Comparison of ENCODE assay signal across 8 cellular contexts in the genomic region with DNA sequence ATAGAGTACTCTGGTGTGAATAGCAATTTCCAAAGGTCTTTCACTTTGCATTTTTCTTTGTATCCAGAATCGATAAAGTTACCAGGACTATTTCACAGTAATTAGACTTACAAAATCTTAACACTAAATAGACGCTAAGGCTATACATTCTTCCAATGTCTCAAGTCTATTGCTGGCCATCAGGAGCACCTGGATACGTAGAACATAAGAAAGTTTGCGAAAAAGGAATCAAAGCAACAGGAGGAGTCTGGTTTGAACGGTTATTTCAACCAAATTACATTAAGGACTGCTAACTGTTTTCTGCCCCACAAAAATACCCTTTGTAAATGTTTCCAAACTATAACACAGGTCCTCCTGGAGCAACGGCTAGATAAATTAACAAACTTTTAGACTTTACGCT. TPM values are rescaled to one million over a fixed set of nuclear protein-coding genes. Genes with fewer than 3 reads are reported as not detected.
DNase-seq lines count a peak whose midpoint lies in the region; ATAC-seq and TF ChIP-seq lines count a peak whose summit lies in the region.

No MANE protein-coding gene starts in this region.

- H3K27ac ChIP-seq in right cardiac atrium (ENCODE audit: low read length), result no peak overlapping the region

- H3K4me1 ChIP-seq in right cardiac atrium (ENCODE audit: control insufficient read depth, insufficient read depth, low read length), result peaks cover 3% of the 10 kb centered on the region

- H3K4me3 Mint-ChIP-seq in WTC11, result peak overlapping the region; percentile 99
- peak overlapping the region; percentile 88 to 99 for H3K4me3 Mint-ChIP-seq in stimulated activated naive CD8-positive, alpha-beta T cell treated with anti-CD3 and anti-CD28 coated beads, Interleukin-15, amount 100 ng/mL, for 72 hours

- peak overlapping the region; percentile 78 for H3K4me3 ChIP-seq in right cardiac atrium (ENCODE audit: low read length)

- CTCF ChIA-PET in WTC11 (lab: Charles Lee), result interaction anchor here (1.5 to 1.7 kb wide), 2 partner anchors 13 to 46 kb away, joined by 9 to 11 read pairs; no protein-coding TSS in a partner anchor

- H3K27me3 ChIP-seq in right cardiac atrium (ENCODE audit: control insufficient read depth, insufficient read depth), result no peaks in the 10 kb centered on the region

- no peak for TF ChIP-seq CTCF in WTC11 (IDR thresholded peaks at IDR 0.05)

- H3K36me3 Mint-ChIP-seq in WTC11, result peaks cover 25% of the 10 kb centered on the region

- WGBS in right cardiac atrium, result 61% methylated on average over 7 of the region's 7 CpGs

- H3K4me1 Mint-ChIP-seq in WTC11, result peaks cover 45% of the 10 kb centered on the region
- peaks cover 46% of the 10 kb centered on the region for H3K4me1 Mint-ChIP-seq in stimulated activated naive CD8-positive, alpha-beta T cell treated with anti-CD3 and anti-CD28 coated beads, Interleukin-15, amount 100 ng/mL, for 72 hours

- peak overlapping the region; percentile 100 for H3K27ac Mint-ChIP-seq in WTC11
- H3K27ac Mint-ChIP-seq in stimulated activated naive CD8-positive, alpha-beta T cell treated with anti-CD3 and anti-CD28 coated beads, Interleukin-15, amount 100 ng/mL, for 72 hours, result peak overlapping the region; percentile 100

- H3K9me3 Mint-ChIP-seq in WTC11, result no peaks in the 10 kb centered on the region
- H3K9me3 Mint-ChIP-seq in stimulated activated naive CD8-positive, alpha-beta T cell treated with anti-CD3 and anti-CD28 coated beads, Interleukin-15, amount 100 ng/mL, for 72 hours, result no peaks in the 10 kb centered on the region

- DNase-seq in NCI-H510A treated with DMSO at 0.1 percent for 48 hours (lab: John Stamatoyannopoulos, UW) (peak; percentile 84), NCI-H510A (lab: John Stamatoyannopoulos, UW) (no peak), WTC11 (ENCODE audit: low spot score) (no peak), right cardiac atrium (no peak), AG08395 (ENCODE audit: low spot score) (no peak), NCI-H524 (lab: John Stamatoyannopoulos, UW) (no peak), SW 1271 (lab: John Stamatoyannopoulos, UW) (no peak)
- no peak for DNase-seq in stimulated activated naive CD8-positive, alpha-beta T cell treated with anti-CD3 and anti-CD28 coated beads, Interleukin-15, amount 100 ng/mL, for 72 hours

- H3K9me3 ChIP-seq in right cardiac atrium (ENCODE audit: control insufficient read depth, low read length), result no peaks in the 10 kb centered on the region

- POLR2A ChIA-PET in WTC11 (lab: Charles Lee), result interaction anchor here (1.6 to 1.7 kb wide), 3 partner anchors 8 to 53 kb away, joined by 4 to 14 read pairs (median 10); a partner anchor contains a TSS

- intact Hi-C loops in right cardiac atrium (cut with DNase I), result loop anchor here in 2 of 4 donors (5.0 to 10.0 kb wide), 2 partner anchors 46 to 51 kb away; a partner anchor contains a TSS

- peaks cover 8% of the 10 kb centered on the region for H3K27me3 Mint-ChIP-seq in WTC11 (ENCODE audit: low read depth)
- H3K27me3 Mint-ChIP-seq in stimulated activated naive CD8-positive, alpha-beta T cell treated with anti-CD3 and anti-CD28 coated beads, Interleukin-15, amount 100 ng/mL, for 72 hours, result no peaks in the 10 kb centered on the region

- no peak for ATAC-seq in WTC11
- no peak for ATAC-seq in right cardiac atrium
- ATAC-seq in stimulated activated naive CD8-positive, alpha-beta T cell treated with anti-CD3 and anti-CD28 coated beads, Interleukin-15, amount 100 ng/mL, for 72 hours, result no peak

TF ChIP-seq in WTC11, 78 proteins besides CTCF, POLR2A, EP300 and RAD21 (continues in another document):
- TF ChIP-seq ZNF671 (CRISPR knock-in tag; IDR thresholded peaks at IDR 0.05) (no peak), ELF4 (CRISPR knock-in tag; IDR thresholded peaks at IDR 0.05; ENCODE audit: low read depth) (no peak), ETV6 (CRISPR knock-in tag; IDR thresholded peaks at IDR 0.05) (no peak), TEAD1 (CRISPR knock-in tag; IDR thresholded peaks at IDR 0.05) (no peak), ATF1 (CRISPR knock-in tag; IDR thresholded peaks at IDR 0.05) (no peak), ZNF219 (CRISPR knock-in tag; IDR thresholded peaks at IDR 0.05; ENCODE audit: borderline replicate concordance) (no peak), RORB (CRISPR knock-in tag; IDR thresholded peaks at IDR 0.05) (no peak), NFATC4 (CRISPR knock-in tag; IDR thresholded peaks at IDR 0.05) (no peak)
- TF ChIP-seq, protein P1, sequence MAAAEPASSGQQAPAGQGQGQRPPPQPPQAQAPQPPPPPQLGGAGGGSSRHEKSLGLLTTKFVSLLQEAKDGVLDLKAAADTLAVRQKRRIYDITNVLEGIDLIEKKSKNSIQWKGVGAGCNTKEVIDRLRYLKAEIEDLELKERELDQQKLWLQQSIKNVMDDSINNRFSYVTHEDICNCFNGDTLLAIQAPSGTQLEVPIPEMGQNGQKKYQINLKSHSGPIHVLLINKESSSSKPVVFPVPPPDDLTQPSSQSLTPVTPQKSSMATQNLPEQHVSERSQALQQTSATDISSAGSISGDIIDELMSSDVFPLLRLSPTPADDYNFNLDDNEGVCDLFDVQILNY (CRISPR knock-in tag; IDR thresholded peaks at IDR 0.05), result no peak
- TF ChIP-seq, protein P2, sequence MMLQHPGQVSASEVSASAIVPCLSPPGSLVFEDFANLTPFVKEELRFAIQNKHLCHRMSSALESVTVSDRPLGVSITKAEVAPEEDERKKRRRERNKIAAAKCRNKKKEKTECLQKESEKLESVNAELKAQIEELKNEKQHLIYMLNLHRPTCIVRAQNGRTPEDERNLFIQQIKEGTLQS (CRISPR knock-in tag; conservative IDR thresholded peaks at IDR 0.05), result no peak
- TF ChIP-seq, protein P3, sequence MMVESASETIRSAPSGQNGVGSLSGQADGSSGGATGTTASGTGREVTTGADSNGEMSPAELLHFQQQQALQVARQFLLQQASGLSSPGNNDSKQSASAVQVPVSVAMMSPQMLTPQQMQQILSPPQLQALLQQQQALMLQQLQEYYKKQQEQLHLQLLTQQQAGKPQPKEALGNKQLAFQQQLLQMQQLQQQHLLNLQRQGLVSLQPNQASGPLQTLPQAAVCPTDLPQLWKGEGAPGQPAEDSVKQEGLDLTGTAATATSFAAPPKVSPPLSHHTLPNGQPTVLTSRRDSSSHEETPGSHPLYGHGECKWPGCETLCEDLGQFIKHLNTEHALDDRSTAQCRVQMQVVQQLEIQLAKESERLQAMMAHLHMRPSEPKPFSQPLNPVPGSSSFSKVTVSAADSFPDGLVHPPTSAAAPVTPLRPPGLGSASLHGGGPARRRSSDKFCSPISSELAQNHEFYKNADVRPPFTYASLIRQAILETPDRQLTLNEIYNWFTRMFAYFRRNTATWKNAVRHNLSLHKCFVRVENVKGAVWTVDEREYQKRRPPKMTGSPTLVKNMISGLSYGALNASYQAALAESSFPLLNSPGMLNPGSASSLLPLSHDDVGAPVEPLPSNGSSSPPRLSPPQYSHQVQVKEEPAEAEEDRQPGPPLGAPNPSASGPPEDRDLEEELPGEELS (CRISPR knock-in tag; IDR thresholded peaks at IDR 0.05), result no peak
- TF ChIP-seq, protein P4, sequence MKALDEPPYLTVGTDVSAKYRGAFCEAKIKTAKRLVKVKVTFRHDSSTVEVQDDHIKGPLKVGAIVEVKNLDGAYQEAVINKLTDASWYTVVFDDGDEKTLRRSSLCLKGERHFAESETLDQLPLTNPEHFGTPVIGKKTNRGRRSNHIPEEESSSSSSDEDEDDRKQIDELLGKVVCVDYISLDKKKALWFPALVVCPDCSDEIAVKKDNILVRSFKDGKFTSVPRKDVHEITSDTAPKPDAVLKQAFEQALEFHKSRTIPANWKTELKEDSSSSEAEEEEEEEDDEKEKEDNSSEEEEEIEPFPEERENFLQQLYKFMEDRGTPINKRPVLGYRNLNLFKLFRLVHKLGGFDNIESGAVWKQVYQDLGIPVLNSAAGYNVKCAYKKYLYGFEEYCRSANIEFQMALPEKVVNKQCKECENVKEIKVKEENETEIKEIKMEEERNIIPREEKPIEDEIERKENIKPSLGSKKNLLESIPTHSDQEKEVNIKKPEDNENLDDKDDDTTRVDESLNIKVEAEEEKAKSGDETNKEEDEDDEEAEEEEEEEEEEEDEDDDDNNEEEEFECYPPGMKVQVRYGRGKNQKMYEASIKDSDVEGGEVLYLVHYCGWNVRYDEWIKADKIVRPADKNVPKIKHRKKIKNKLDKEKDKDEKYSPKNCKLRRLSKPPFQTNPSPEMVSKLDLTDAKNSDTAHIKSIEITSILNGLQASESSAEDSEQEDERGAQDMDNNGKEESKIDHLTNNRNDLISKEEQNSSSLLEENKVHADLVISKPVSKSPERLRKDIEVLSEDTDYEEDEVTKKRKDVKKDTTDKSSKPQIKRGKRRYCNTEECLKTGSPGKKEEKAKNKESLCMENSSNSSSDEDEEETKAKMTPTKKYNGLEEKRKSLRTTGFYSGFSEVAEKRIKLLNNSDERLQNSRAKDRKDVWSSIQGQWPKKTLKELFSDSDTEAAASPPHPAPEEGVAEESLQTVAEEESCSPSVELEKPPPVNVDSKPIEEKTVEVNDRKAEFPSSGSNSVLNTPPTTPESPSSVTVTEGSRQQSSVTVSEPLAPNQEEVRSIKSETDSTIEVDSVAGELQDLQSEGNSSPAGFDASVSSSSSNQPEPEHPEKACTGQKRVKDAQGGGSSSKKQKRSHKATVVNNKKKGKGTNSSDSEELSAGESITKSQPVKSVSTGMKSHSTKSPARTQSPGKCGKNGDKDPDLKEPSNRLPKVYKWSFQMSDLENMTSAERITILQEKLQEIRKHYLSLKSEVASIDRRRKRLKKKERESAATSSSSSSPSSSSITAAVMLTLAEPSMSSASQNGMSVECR (CRISPR knock-in tag; IDR thresholded peaks at IDR 0.05; ENCODE audit: borderline replicate concordance), result no peak
- TF ChIP-seq, protein P5, sequence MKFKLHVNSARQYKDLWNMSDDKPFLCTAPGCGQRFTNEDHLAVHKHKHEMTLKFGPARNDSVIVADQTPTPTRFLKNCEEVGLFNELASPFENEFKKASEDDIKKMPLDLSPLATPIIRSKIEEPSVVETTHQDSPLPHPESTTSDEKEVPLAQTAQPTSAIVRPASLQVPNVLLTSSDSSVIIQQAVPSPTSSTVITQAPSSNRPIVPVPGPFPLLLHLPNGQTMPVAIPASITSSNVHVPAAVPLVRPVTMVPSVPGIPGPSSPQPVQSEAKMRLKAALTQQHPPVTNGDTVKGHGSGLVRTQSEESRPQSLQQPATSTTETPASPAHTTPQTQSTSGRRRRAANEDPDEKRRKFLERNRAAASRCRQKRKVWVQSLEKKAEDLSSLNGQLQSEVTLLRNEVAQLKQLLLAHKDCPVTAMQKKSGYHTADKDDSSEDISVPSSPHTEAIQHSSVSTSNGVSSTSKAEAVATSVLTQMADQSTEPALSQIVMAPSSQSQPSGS (CRISPR knock-in tag; IDR thresholded peaks at IDR 0.05; ENCODE audit: borderline replicate concordance, low read depth), result no peak

RNA-seq across cellular contexts. Expression of a gene that starts 1.4 kb away (rescaled TPM):
- 367 to 406 TPM (median 379 TPM) in 3 replicates for total RNA-seq in WTC11 (2021)
- total RNA-seq in right cardiac atrium, result 100 to 1,000 TPM in 1 of 4 donors, 10 to 100 TPM in 3; 66.9 to 110 (median 84.2) TPM
- polyA plus RNA-seq in right cardiac atrium, result 74.1 TPM

RNA-seq across cellular contexts. Expression of a gene that starts 53.4 kb away (rescaled TPM):
- total RNA-seq in WTC11 (2021) (21.4 to 26.3 TPM (median 22.7 TPM) in 3 replicates), right cardiac atrium (10 to 100 TPM; 70.0 to 95.7 (median 77.7) TPM)
- polyA plus RNA-seq in right cardiac atrium, result 55.8 TPM
